Comparison of ENCODE assay signal across 15 cellular contexts in the genomic region with DNA sequence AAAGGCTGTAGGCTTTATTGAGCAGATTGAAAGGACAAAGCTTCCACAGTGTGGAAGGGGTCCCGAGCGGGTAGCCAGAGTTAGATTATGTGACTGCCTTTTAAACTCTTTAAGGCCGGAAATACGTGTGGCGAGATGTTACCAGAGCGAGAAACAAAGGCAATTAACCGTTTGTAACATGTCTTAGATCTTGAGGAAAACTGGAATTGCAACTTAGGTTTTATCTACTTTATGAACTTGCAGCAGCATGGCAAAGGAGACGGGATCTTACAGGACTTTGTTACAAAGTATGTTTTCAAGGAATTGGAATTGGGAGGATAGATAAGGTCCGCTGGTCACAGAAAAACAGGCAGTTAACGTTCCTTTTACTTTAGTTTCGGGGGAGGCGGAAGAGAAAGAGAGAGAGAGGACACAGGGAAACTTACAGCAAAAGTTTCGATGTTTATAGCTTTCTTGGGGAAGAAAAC.
DNase-seq lines count a peak whose midpoint lies in the region; ATAC-seq, FAIRE-seq and TF ChIP-seq lines count a peak whose summit lies in the region.
"Had no signal": no experiment of that assay in that cellular context is flagged by ENCODE, and none has a peak within 500 bp of the region (broad histone marks: within the 10 kb centered on the region; RNA-seq: fewer than 3 reads in every experiment).

No MANE protein-coding gene starts in this region.

- no peak for TF ChIP-seq EP300 in A549 (IDR thresholded peaks at IDR 0.05)

- H3K27ac ChIP-seq in A549 (no peak overlapping the region), GM23338 (ENCODE audit: low read depth) (peak overlapping the region; percentile 99), astrocyte (ENCODE audit: low read depth, low read length) (no peak overlapping the region)

- H3K4me1 Mint-ChIP-seq in GM23338 (peaks cover 54% of the 10 kb centered on the region), astrocyte (ENCODE audit: low read depth, unreplicated experiment) (peaks cover 5% of the 10 kb centered on the region)
- H3K4me1 Mint-ChIP-seq: activated CD4-positive, alpha-beta T cell treated with anti-CD3 and anti-CD28 coated beads, Interleukin-2, amount 10 ng/mL, durations not matched to agents 7 days and 5 days had no signal

- no peaks in the 10 kb centered on the region for H3K4me1 ChIP-seq in A549
- peaks cover 42% of the 10 kb centered on the region for H3K4me1 ChIP-seq in GM23338 (ENCODE audit: insufficient read depth)
- peaks cover 4% of the 10 kb centered on the region for H3K4me1 ChIP-seq in astrocyte (ENCODE audit: insufficient read depth, low read length)

- CTCF ChIA-PET in A549 (lab: Yijun Ruan, JAX): no interaction called here

- H3K4me2 ChIP-seq in A549: peak overlapping the region; percentile 46; the same call in 2 of the 3 replicates
- H3K4me2 ChIP-seq in GM23338: peak overlapping the region; percentile 10
- H3K4me2 ChIP-seq in astrocyte (ENCODE audit: low read length): peak overlapping the region; percentile 89

- H3K4me3 ChIP-seq in A549: no peak overlapping the region
- H3K4me3 ChIP-seq in GM23338: peak overlapping the region; percentile 39; the same call in 1 of the 2 replicates
- peak overlapping the region; percentile 57 for H3K4me3 ChIP-seq in astrocyte (ENCODE audit: insufficient read depth, low read depth, low read length)
- no peak overlapping the region for H3K4me3 ChIP-seq in foreskin fibroblast (ENCODE audit: low read depth in 1 of 2, low read length in 2 of 2)

- H3K27me3 Mint-ChIP-seq in GM23338 (ENCODE audit: insufficient read depth, low read depth, poor library complexity) (peaks cover 4% of the 10 kb centered on the region), astrocyte (ENCODE audit: low read depth, unreplicated experiment) (peaks cover 4% of the 10 kb centered on the region)
- H3K27me3 Mint-ChIP-seq: activated CD4-positive, alpha-beta T cell treated with anti-CD3 and anti-CD28 coated beads, Interleukin-2, amount 10 ng/mL, durations not matched to agents 7 days and 5 days had no signal

- peaks cover 29% of the 10 kb centered on the region for H3K36me3 Mint-ChIP-seq in GM23338 (ENCODE audit: low read depth)
- H3K36me3 Mint-ChIP-seq in astrocyte (ENCODE audit: low read depth, unreplicated experiment): no peaks in the 10 kb centered on the region
- H3K36me3 Mint-ChIP-seq: activated naive CD4-positive, alpha-beta T cell treated with anti-CD3 and anti-CD28 coated beads, Interleukin-2, amount 50 U/mL, for 72 hours had no signal

- peaks cover 21% of the 10 kb centered on the region for H3K9me3 Mint-ChIP-seq in GM23338
- peaks cover 2% of the 10 kb centered on the region for H3K9me3 Mint-ChIP-seq in astrocyte (ENCODE audit: unreplicated experiment)

- TF ChIP-seq POLR2A in A549 (IDR thresholded peaks at IDR 0.05; ENCODE audit: low read length) (no peak), GM12892 (IDR thresholded peaks at IDR 0.05; ENCODE audit: low read depth, low read length) (no peak)

- DNase-seq in A549 (ENCODE audit: low read depth in 1 of 2, low spot score in 1 of 2): no peak
- peak; percentile 43 for DNase-seq in GM23338 (ENCODE audit: low spot score)
- no peak for DNase-seq in astrocyte (ENCODE audit: low read depth)
- DNase-seq in kidney tubule cell (ENCODE audit: low spot score): peak; percentile 1
- no peak for DNase-seq in GM12892 (ENCODE audit: insufficient read length)
- DNase-seq in GDM1 (lab: John Stamatoyannopoulos, UW): no peak
- DNase-seq in foreskin fibroblast: no peak
- DNase-seq: activated CD4-positive, alpha-beta T cell treated with anti-CD3 and anti-CD28 coated beads, Interleukin-2, amount 10 ng/mL, durations not matched to agents 7 days and 5 days; NCI-H345; nucleus accumbens; SIG-M5 had no signal

- H4K20me1 ChIP-seq in GM23338 (replicated peaks; ENCODE audit: insufficient read depth) (no peaks in the 10 kb centered on the region), astrocyte (ENCODE audit: insufficient read depth, low read length) (no peaks in the 10 kb centered on the region)

- FAIRE-seq in A549 (lab: Jason Lieb, UNC): no peak
- no peak for FAIRE-seq in astrocyte (lab: Jason Lieb, UNC)
- FAIRE-seq in GM12892 (lab: Jason Lieb, UNC): no peak
- FAIRE-seq: endometrium had no signal

- no peak for TF ChIP-seq RAD21 in A549 (conservative IDR thresholded peaks at IDR 0.05 in 1 of 2, IDR thresholded peaks at IDR 0.05 in 1 of 2)

- H2AFZ ChIP-seq in GM23338 (no peak overlapping the region), astrocyte (ENCODE audit: low read depth, low read length) (peak overlapping the region; percentile 93)

- H3F3A ChIP-seq in GM23338 (replicated peaks; ENCODE audit: low read depth): no peaks in the 10 kb centered on the region

- H3K9me3 ChIP-seq in A549 (no peaks in the 10 kb centered on the region), astrocyte (ENCODE audit: insufficient read depth, low read depth, low read length) (no peaks in the 10 kb centered on the region)

- H3K79me2 ChIP-seq in GM23338 (replicated peaks; ENCODE audit: insufficient read depth) (no peaks in the 10 kb centered on the region), astrocyte (ENCODE audit: insufficient read depth, low read length) (no peaks in the 10 kb centered on the region)

- 5% methylated on average over 13 of the region's 13 CpGs for WGBS in A549 (ENCODE audit: missing lambda C conversion rate)

- H3K36me3 ChIP-seq in GM23338 (ENCODE audit: insufficient read depth): no peaks in the 10 kb centered on the region
- H3K36me3 ChIP-seq in astrocyte (ENCODE audit: insufficient read depth, low read length): no peaks in the 10 kb centered on the region

- peak overlapping the region; percentile 68 for H3K9ac ChIP-seq in astrocyte (ENCODE audit: low read length)

- H3K27me3 ChIP-seq in GM23338 (ENCODE audit: insufficient read depth) (no peaks in the 10 kb centered on the region), astrocyte (ENCODE audit: insufficient read depth, low read length) (no peaks in the 10 kb centered on the region)

- POLR2A ChIA-PET in A549 (lab: Yijun Ruan, JAX): no interaction called here

- TF ChIP-seq CTCF in A549 (IDR thresholded peaks at IDR 0.05): no peak
- no peak for TF ChIP-seq CTCF in GM23338 (conservative IDR thresholded peaks at IDR 0.05; ENCODE audit: low read depth in 2 of 2)
- no peak for TF ChIP-seq CTCF in astrocyte (IDR thresholded peaks at IDR 0.05; ENCODE audit: insufficient read depth, low read depth, low read length)
- no peak for TF ChIP-seq CTCF in foreskin fibroblast (IDR thresholded peaks at IDR 0.05; ENCODE audit: low read depth, low read length)

- H3K9me2 ChIP-seq in GM23338 (ENCODE audit: insufficient read depth): no peaks in the 10 kb centered on the region

- H3K4me3 Mint-ChIP-seq in GM23338: peak overlapping the region; percentile 60
- H3K4me3 Mint-ChIP-seq in astrocyte (ENCODE audit: unreplicated experiment): peak overlapping the region; percentile 41
- H3K4me3 Mint-ChIP-seq: activated CD4-positive, alpha-beta T cell treated with anti-CD3 and anti-CD28 coated beads, Interleukin-2, amount 10 ng/mL, durations not matched to agents 7 days and 5 days had no signal

- H3K27ac Mint-ChIP-seq in GM23338 (peak overlapping the region; percentile 97), astrocyte (ENCODE audit: unreplicated experiment) (peak overlapping the region; percentile 38)
- H3K27ac Mint-ChIP-seq: activated CD4-positive, alpha-beta T cell treated with anti-CD3 and anti-CD28 coated beads, Interleukin-2, amount 10 ng/mL, durations not matched to agents 7 days and 5 days; activated naive CD4-positive, alpha-beta T cell treated with anti-CD3 and anti-CD28 coated beads, Interleukin-2, amount 50 U/mL, for 72 hours had no signal

- ATAC-seq in A549: no peak
- ATAC-seq in GM23338: peak; percentile 60
- no peak for ATAC-seq in GM21717 (IDR thresholded peaks at IDR 0.05; ENCODE audit: unreplicated experiment)
- ATAC-seq: activated naive CD4-positive, alpha-beta T cell treated with anti-CD3 and anti-CD28 coated beads, Interleukin-2, amount 50 U/mL, for 72 hours; HCT116 had no signal

TF ChIP-seq in A549, 52 proteins besides CTCF, POLR2A, EP300 and RAD21 (continues in another document):
- no peak for TF ChIP-seq JUNB (IDR thresholded peaks at IDR 0.05)
- no peak for TF ChIP-seq KDM5A (IDR thresholded peaks at IDR 0.05)
- TF ChIP-seq RCOR1 (IDR thresholded peaks at IDR 0.05; ENCODE audit: low read depth, low read length): no peak
- TF ChIP-seq NPAS2 (CRISPR knock-in tag; IDR thresholded peaks at IDR 0.05; ENCODE audit: borderline replicate concordance): no peak
- no peak for TF ChIP-seq SMC3 (IDR thresholded peaks at IDR 0.05)
- TF ChIP-seq MYC (IDR thresholded peaks at IDR 0.05; ENCODE audit: borderline replicate concordance, low read length): no peak
- no peak for TF ChIP-seq RARB (CRISPR knock-in tag; IDR thresholded peaks at IDR 0.05)
- no peak for TF ChIP-seq SREBF2 (IDR thresholded peaks at IDR 0.05)
- no peak for TF ChIP-seq HOXB13 (CRISPR knock-in tag; IDR thresholded peaks at IDR 0.05; ENCODE audit: low read depth)
- TF ChIP-seq ZC3H11A (IDR thresholded peaks at IDR 0.05): no peak
- no peak for TF ChIP-seq ESRRA (IDR thresholded peaks at IDR 0.05; ENCODE audit: borderline replicate concordance, low read length)
- TF ChIP-seq HEYL (CRISPR knock-in tag; IDR thresholded peaks at IDR 0.05): no peak
- no peak for TF ChIP-seq NR3C1 (IDR thresholded peaks at IDR 0.05)
- TF ChIP-seq CBX8 (IDR thresholded peaks at IDR 0.05): no peak

TF ChIP-seq in GM23338, 12 proteins besides CTCF, POLR2A, EP300 and RAD21 (continues in another document):
- TF ChIP-seq, protein P1, sequence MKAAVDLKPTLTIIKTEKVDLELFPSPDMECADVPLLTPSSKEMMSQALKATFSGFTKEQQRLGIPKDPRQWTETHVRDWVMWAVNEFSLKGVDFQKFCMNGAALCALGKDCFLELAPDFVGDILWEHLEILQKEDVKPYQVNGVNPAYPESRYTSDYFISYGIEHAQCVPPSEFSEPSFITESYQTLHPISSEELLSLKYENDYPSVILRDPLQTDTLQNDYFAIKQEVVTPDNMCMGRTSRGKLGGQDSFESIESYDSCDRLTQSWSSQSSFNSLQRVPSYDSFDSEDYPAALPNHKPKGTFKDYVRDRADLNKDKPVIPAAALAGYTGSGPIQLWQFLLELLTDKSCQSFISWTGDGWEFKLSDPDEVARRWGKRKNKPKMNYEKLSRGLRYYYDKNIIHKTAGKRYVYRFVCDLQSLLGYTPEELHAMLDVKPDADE (IDR thresholded peaks at IDR 0.05): no peak

Comparison
In these comparisons a context has a peak if more than half of its experiments do, and no peak if none do; other contexts are left out.
1. DNase-seq: peak in GM23338 (single experiment) and kidney tubule cell (single experiment); none in A549 (0 of 2), astrocyte (single experiment), GM12892 (single experiment), GDM1 (single experiment) and foreskin fibroblast (0 of 2).
2. H3K4me2 ChIP-seq: peak in every context shown above with its lines; median percentile 89 in astrocyte; 46 in A549; 10 in GM23338.
3. H3K4me3 ChIP-seq: peak in GM23338 (single experiment) and astrocyte (single experiment); none in A549 (single experiment) and foreskin fibroblast (0 of 2).